ENCODE assay signal across 12 cellular contexts in genomic region chr5:145680169-145680568, GRCh38.
A peak's percentile ranks its signal among the peaks of the same experiment; 100 is the strongest.
DNase-seq lines count a peak whose midpoint lies in the region; ATAC-seq and TF ChIP-seq lines count a peak whose summit lies in the region.
"Had no signal": no experiment of that assay in that cellular context is flagged by ENCODE, and none has a peak within 500 bp of the region (broad histone marks: within the 10 kb centered on the region; RNA-seq: fewer than 3 reads in every experiment).

No MANE protein-coding gene starts in this region.

- H3K36me3 ChIP-seq in PC-9 (ENCODE audit: low read depth) (no peaks in the 10 kb centered on the region), body of pancreas (replicated peaks in 1 of 2; ENCODE audit: insufficient read depth in 1 of 2, low read depth in 2 of 2) (no peaks in the 10 kb centered on the region)

- CTCF ChIA-PET in PC-9 (lab: Charles Lee): no interaction called here

- ATAC-seq in body of pancreas (no peak), HG02759 (IDR thresholded peaks at IDR 0.05; ENCODE audit: unreplicated experiment) (no peak)
- ATAC-seq: CD8-positive, alpha-beta T cell; naive thymus-derived CD8-positive, alpha-beta T cell had no signal

- H3K27ac ChIP-seq in PC-9: no peak overlapping the region
- H3K27ac ChIP-seq in body of pancreas: no peak overlapping the region

- no peaks in the 10 kb centered on the region for H3K27me3 ChIP-seq in PC-9 (ENCODE audit: insufficient read depth, low read depth)
- H3K27me3 ChIP-seq in body of pancreas: no peaks in the 10 kb centered on the region

- no peaks in the 10 kb centered on the region for H3K79me2 ChIP-seq in PC-9 (ENCODE audit: low read depth)

- DNase-seq in A172 (ENCODE audit: low spot score) (peak; percentile 23), PC-9 (no peak), fibroblast of the aortic adventitia (ENCODE audit: low read depth) (no peak), body of pancreas (no peak), T-helper 1 cell (no peak), NCI-H146 (lab: John Stamatoyannopoulos, UW) (no peak)
- DNase-seq: CD8-positive, alpha-beta T cell; glutamatergic neuron; naive thymus-derived CD8-positive, alpha-beta T cell; stimulated activated CD4-positive, alpha-beta T cell treated with anti-CD3 and anti-CD28 coated beads, Interleukin-2, amount 100 ng/mL, for 48 hours had no signal

- no peak overlapping the region for H2AFZ ChIP-seq in PC-9

- H3K9me2 ChIP-seq in PC-9 (ENCODE audit: insufficient read depth): 0 out of 2 replicates have a peak, but pooled peaks cover 4% of the 10 kb centered on the region

- no peak overlapping the region for H3K4me2 ChIP-seq in PC-9

- TF ChIP-seq CTCF in GM12872 (IDR thresholded peaks at IDR 0.05; ENCODE audit: insufficient read depth, low read depth, low read length) (peak; percentile 49), PC-9 (conservative IDR thresholded peaks at IDR 0.05) (peak; percentile 50), fibroblast of the aortic adventitia (IDR thresholded peaks at IDR 0.05; ENCODE audit: insufficient read depth, low read length) (peak; percentile 22), body of pancreas (IDR thresholded peaks at IDR 0.05) (peak in 3 of 7 experiments; percentile 6 to 13 (median 9))

- TF ChIP-seq POLR2A in body of pancreas (IDR thresholded peaks at IDR 0.05): no peak

- no peaks in the 10 kb centered on the region for H4K20me1 ChIP-seq in PC-9 (ENCODE audit: insufficient read depth)

- intact Hi-C loops in PC-9 (cut with micrococcal nuclease; ENCODE audit: unreplicated experiment): loop anchor here (2.0 to 10.0 kb wide), 4 partner anchors 145 to 1475 kb away; no protein-coding TSS in a partner anchor
- intact Hi-C loops in body of pancreas (cut with DNase I): no loop called here

- H3K9me3 ChIP-seq in PC-9 (ENCODE audit: insufficient read depth, low read depth): no peaks in the 10 kb centered on the region
- H3K9me3 ChIP-seq in body of pancreas: no peaks in the 10 kb centered on the region

- H3K4me1 ChIP-seq in PC-9 (replicated peaks; ENCODE audit: insufficient read depth) (no peaks in the 10 kb centered on the region), body of pancreas (peaks cover 11% of the 10 kb centered on the region)

- H3F3A ChIP-seq in PC-9 (ENCODE audit: insufficient read depth, low read depth): no peaks in the 10 kb centered on the region

- BruUV-seq in PC-9 (replicated peaks; lab: Mats Ljungman, UMichigan): no TSS peak

- H3K4me3 ChIP-seq in PC-9 (no peak overlapping the region), fibroblast of the aortic adventitia (ENCODE audit: low read depth, low read length) (no peak overlapping the region), body of pancreas (no peak overlapping the region)

- POLR2A ChIA-PET in PC-9 (lab: Charles Lee; ENCODE audit: unreplicated experiment): no interaction called here
